12 cellular contexts compared by ENCODE assay signal in genomic region chr4:79650794-79651431, GRCh38.
DNase-seq lines count a peak whose midpoint lies in the region; ATAC-seq and TF ChIP-seq lines count a peak whose summit lies in the region.
"Had no signal": no experiment of that assay in that cellular context is flagged by ENCODE, and none has a peak within 500 bp of the region (broad histone marks: within the 10 kb centered on the region; RNA-seq: fewer than 3 reads in every experiment).

No MANE protein-coding gene starts in this region.

- H3K79me2 ChIP-seq in DND-41 (ENCODE audit: insufficient read depth, low read length) (no peaks in the 10 kb centered on the region), OCI-LY3 (ENCODE audit: low read length) (no peaks in the 10 kb centered on the region), osteoblast (ENCODE audit: insufficient read depth, low read length) (no peaks in the 10 kb centered on the region)

- TF ChIP-seq POLR2A in esophagus muscularis mucosa (IDR thresholded peaks at IDR 0.05; ENCODE audit: low read depth), result no peak

- H3K27me3 ChIP-seq in DND-41 (ENCODE audit: insufficient read depth, low read length, poor library complexity) (no peaks in the 10 kb centered on the region), OCI-LY3 (ENCODE audit: low read depth, low read length) (no peaks in the 10 kb centered on the region), esophagus muscularis mucosa (no peaks in the 10 kb centered on the region), osteoblast (ENCODE audit: insufficient read depth, low read length) (no peaks in the 10 kb centered on the region)
- H3K27me3 ChIP-seq: cardiac muscle cell, testis had no signal

- no peak overlapping the region for H2AFZ ChIP-seq in DND-41 (ENCODE audit: low read depth, low read length)
- H2AFZ ChIP-seq in OCI-LY3 (ENCODE audit: low read depth, low read length), result no peak overlapping the region
- H2AFZ ChIP-seq in osteoblast (ENCODE audit: low read length), result no peak overlapping the region

- H3K4me3 ChIP-seq in DND-41 (ENCODE audit: low read depth in 1 of 2, low read length in 2 of 2) (no peak overlapping the region), OCI-LY3 (ENCODE audit: low read length) (peak overlapping the region; percentile 4; the same call in 1 of the 2 replicates), esophagus muscularis mucosa (no peak overlapping the region), osteoblast (ENCODE audit: insufficient read depth, low read length) (no peak overlapping the region)
- H3K4me3 ChIP-seq: cardiac muscle cell, testis had no signal

- TF ChIP-seq EP300 in esophagus muscularis mucosa (IDR thresholded peaks at IDR 0.05), result no peak

- intact Hi-C loops in esophagus muscularis mucosa (cut with DNase I), result no loop called here

- peak; percentile 17; the same call in 2 of the 3 replicates for ATAC-seq in DND-41 (ENCODE audit: insufficient read depth, low read depth)
- ATAC-seq in GM18517 (IDR thresholded peaks at IDR 0.05; ENCODE audit: unreplicated experiment), result no peak
- ATAC-seq in GM19351 (IDR thresholded peaks at IDR 0.05; ENCODE audit: unreplicated experiment), result no peak

- H3K4me2 ChIP-seq in DND-41 (ENCODE audit: insufficient read depth, low read length) (no peak overlapping the region), OCI-LY3 (ENCODE audit: low read length) (peak overlapping the region; percentile 55), osteoblast (ENCODE audit: insufficient read depth, low read length) (peak overlapping the region; percentile 70)

- H3K9me3 ChIP-seq in DND-41 (ENCODE audit: insufficient read depth, low read length, severe bottlenecking) (no peaks in the 10 kb centered on the region), OCI-LY3 (ENCODE audit: insufficient read depth, low read length) (no peaks in the 10 kb centered on the region), esophagus muscularis mucosa (no peaks in the 10 kb centered on the region), osteoblast (ENCODE audit: low read depth, low read length) (no peaks in the 10 kb centered on the region)
- H3K9me3 ChIP-seq: testis had no signal

- DNase-seq in DND-41 (no peak), esophagus muscularis mucosa (ENCODE audit: extremely low spot score) (no peak), osteoblast (ENCODE audit: insufficient read length, low spot score, missing footprints) (peak; percentile 62), SIG-M5 treated with dmso at 0.1 percent for 504 hours (lab: John Stamatoyannopoulos, UW; ENCODE audit: unreplicated experiment) (no peak), anterior cingulate cortex (lab: John Stamatoyannopoulos, UW) (no peak)
- DNase-seq: activated CD4-positive, alpha-beta T cell treated with anti-CD3 and anti-CD28 coated beads for 1 hour; NCI-H526; testis had no signal

- 38% methylated on average over 3 of the region's 3 CpGs for WGBS in esophagus muscularis mucosa

- H4K20me1 ChIP-seq in DND-41 (ENCODE audit: insufficient read depth, low read length) (no peaks in the 10 kb centered on the region), OCI-LY3 (ENCODE audit: insufficient read depth, low read length) (no peaks in the 10 kb centered on the region), osteoblast (ENCODE audit: insufficient read depth, low read length) (no peaks in the 10 kb centered on the region)

- H3K27ac ChIP-seq in DND-41 (ENCODE audit: low read length), result no peak overlapping the region
- no peak overlapping the region for H3K27ac ChIP-seq in OCI-LY3 (ENCODE audit: low read length)
- peak overlapping the region; percentile 68 to 77 (median 72) for H3K27ac ChIP-seq in esophagus muscularis mucosa (replicated peaks in 1 of 4)
- H3K27ac ChIP-seq in osteoblast (ENCODE audit: low read depth, low read length), result peak overlapping the region; percentile 48
- H3K27ac ChIP-seq: cardiac muscle cell, testis had no signal

- H3K4me1 ChIP-seq in DND-41 (ENCODE audit: insufficient read depth, low read length) (no peaks in the 10 kb centered on the region), OCI-LY3 (ENCODE audit: low read length) (peaks cover 15% of the 10 kb centered on the region), esophagus muscularis mucosa (peaks cover 0 to 36% (median 31%) of the 10 kb centered on the region in 4 donors), osteoblast (ENCODE audit: insufficient read depth, low read length) (peaks cover 19% of the 10 kb centered on the region)
- H3K4me1 ChIP-seq: testis had no signal

- TF ChIP-seq CTCF in DND-41 (IDR thresholded peaks at IDR 0.05; ENCODE audit: borderline replicate concordance, extremely low read depth, low read length, poor library complexity, severe bottlenecking) (no peak), OCI-LY3 (IDR thresholded peaks at IDR 0.05; ENCODE audit: low read depth, low read length) (no peak), esophagus muscularis mucosa (IDR thresholded peaks at IDR 0.05) (no peak), osteoblast (IDR thresholded peaks at IDR 0.05; ENCODE audit: extremely low read depth, low read depth, low read length) (no peak)

- H3K36me3 ChIP-seq in DND-41 (ENCODE audit: insufficient read depth, low read length) (no peaks in the 10 kb centered on the region), OCI-LY3 (replicated peaks; ENCODE audit: low read depth, low read length) (no peaks in the 10 kb centered on the region), esophagus muscularis mucosa (no peaks in the 10 kb centered on the region), osteoblast (ENCODE audit: insufficient read depth, low read length) (no peaks in the 10 kb centered on the region)
- H3K36me3 ChIP-seq: cardiac muscle cell had no signal

- H3K9ac ChIP-seq in DND-41 (ENCODE audit: low read depth, low read length) (no peak overlapping the region), OCI-LY3 (ENCODE audit: low read length) (no peak overlapping the region)

Comparison
In these comparisons a context has a peak if more than half of its experiments do, and no peak if none do; other contexts are left out.
1. H3K27ac ChIP-seq: peak in esophagus muscularis mucosa (4 of 4) and osteoblast (single experiment); none in DND-41 (single experiment) and OCI-LY3 (single experiment).